8 cellular contexts compared by ENCODE assay signal in genomic region chr1:112715264-112716053, GRCh38. TPM values are rescaled to one million over a fixed set of nuclear protein-coding genes. Genes with fewer than 3 reads are reported as not detected.
A peak's percentile ranks its signal among the peaks of the same experiment; 100 is the strongest.
DNase-seq lines count a peak whose midpoint lies in the region; ATAC-seq and TF ChIP-seq lines count a peak whose summit lies in the region.

A gene with protein sequence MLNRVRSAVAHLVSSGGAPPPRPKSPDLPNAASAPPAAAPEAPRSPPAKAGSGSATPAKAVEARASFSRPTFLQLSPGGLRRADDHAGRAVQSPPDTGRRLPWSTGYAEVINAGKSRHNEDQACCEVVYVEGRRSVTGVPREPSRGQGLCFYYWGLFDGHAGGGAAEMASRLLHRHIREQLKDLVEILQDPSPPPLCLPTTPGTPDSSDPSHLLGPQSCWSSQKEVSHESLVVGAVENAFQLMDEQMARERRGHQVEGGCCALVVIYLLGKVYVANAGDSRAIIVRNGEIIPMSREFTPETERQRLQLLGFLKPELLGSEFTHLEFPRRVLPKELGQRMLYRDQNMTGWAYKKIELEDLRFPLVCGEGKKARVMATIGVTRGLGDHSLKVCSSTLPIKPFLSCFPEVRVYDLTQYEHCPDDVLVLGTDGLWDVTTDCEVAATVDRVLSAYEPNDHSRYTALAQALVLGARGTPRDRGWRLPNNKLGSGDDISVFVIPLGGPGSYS (minus strand): TSS chr1:112715332. CDS start chr1:112715301, 31 bp downstream.

- H3K27me3 ChIP-seq in BJ (ENCODE audit: control insufficient read depth, insufficient read depth, low read length) (no peaks in the 10 kb centered on the region; the same call in 1 of the 2 replicates), liver (ENCODE audit: control insufficient read depth in 4 of 4, insufficient read depth in 4 of 4, low read length in 3 of 4) (peaks cover 0 to 3% (median 0%) of the 10 kb centered on the region in 4 donors)

- no peaks in the 10 kb centered on the region for H3K9me3 ChIP-seq in liver (ENCODE audit: control insufficient read depth in 4 of 4, low read length in 3 of 4)

- TF ChIP-seq RAD21 in liver (IDR thresholded peaks at IDR 0.05) = peak in 1 of 2 donors; percentile 38

- WGBS in liver = under 1% methylated on average over 51 of the region's 51 CpGs

- H3K9ac ChIP-seq in liver (ENCODE audit: low read depth in 1 of 2, low read length in 2 of 2) = no peak within 1 kb of the TSS

- H3K4me3 ChIP-seq in BJ (ENCODE audit: low read depth, low read length) (peak within 1 kb of the TSS; percentile 61), liver (ENCODE audit: low read depth in 1 of 3, low read length in 3 of 3) (peak within 1 kb of the TSS; percentile 57 to 73 (median 61))

- TF ChIP-seq CTCF in BJ (IDR thresholded peaks at IDR 0.05; ENCODE audit: insufficient read depth, low read depth, low read length) (no peak), liver (IDR thresholded peaks at IDR 0.05; ENCODE audit: low read depth, low read length, missing input control) (no peak)

- H3K4me1 ChIP-seq in liver (ENCODE audit: control insufficient read depth in 4 of 4, insufficient read depth in 4 of 4, low read length in 3 of 4) = peaks cover 11 to 36% (median 26%) of the 10 kb centered on the region in 4 donors

- POLR2A ChIA-PET in BJ (lab: Charles Lee) = interaction anchor here (0.7 kb wide), 2 partner anchors 11 to 356 kb away, joined by 3 read pairs; no protein-coding TSS in a partner anchor

- H3K27ac ChIP-seq in liver (ENCODE audit: low read depth in 1 of 2, low read length in 2 of 2) = peak within 1 kb of the TSS; percentile 8 to 49

- no peaks in the 10 kb centered on the region for H3K36me3 ChIP-seq in BJ (ENCODE audit: control insufficient read depth, insufficient read depth, low read length)
- no peaks in the 10 kb centered on the region for H3K36me3 ChIP-seq in liver (ENCODE audit: control insufficient read depth in 4 of 4, insufficient read depth in 3 of 4, low read depth in 1 of 4, low read length in 3 of 4)

- peak; percentile 84 for ATAC-seq in HG03354 (IDR thresholded peaks at IDR 0.05; ENCODE audit: poor library complexity, severe bottlenecking, unreplicated experiment)

- no peak for DNase-seq in BJ (ENCODE audit: low read depth)
- DNase-seq in GM19238 (ENCODE audit: insufficient read length, low spot score) = peak; percentile 98
- DNase-seq in NCI-H526 treated with DMSO at 0.1 percent for 48 hours (lab: John Stamatoyannopoulos, UW) = peak; percentile 87
- peak; percentile 94 for DNase-seq in activated CD4-positive, alpha-beta T cell treated with anti-CD3 and anti-CD28 coated beads, Interleukin-2, amount 50 U/mL, for 1 hour
- DNase-seq in dermis blood vessel endothelial cell = peak; percentile 97
- DNase-seq in stimulated activated CD4-positive, alpha-beta T cell treated with anti-CD3 and anti-CD28 coated beads, Interleukin-2, amount 100 ng/mL, for 4 hours (ENCODE audit: low read depth) = peak; percentile 94

- CTCF ChIA-PET in BJ (lab: Yijun Ruan, JAX) = interaction anchor here (0.6 to 11.8 kb wide), 41 partner anchors 7 to 637 kb away, joined by 3 to 486 read pairs (median 4); partner anchors contain the start of genes LRIG2, MOV10 and ST7L

TF ChIP-seq in liver, 16 proteins besides CTCF, POLR2A, EP300 and RAD21:
- TF ChIP-seq NR2F2 (IDR thresholded peaks at IDR 0.05) (peak; percentile 35), SP1 (IDR thresholded peaks at IDR 0.05) (peak; percentile 85), RXRA (IDR thresholded peaks at IDR 0.05) (peak; percentile 68 to 72), FOXA2 (IDR thresholded peaks at IDR 0.05) (no peak), HNF4G (IDR thresholded peaks at IDR 0.05) (no peak), YY1 (IDR thresholded peaks at IDR 0.05) (peak; percentile 25), GABPA (IDR thresholded peaks at IDR 0.05 in 1 of 2, conservative IDR thresholded peaks at IDR 0.05 in 1 of 2) (no peak), FOXA1 (IDR thresholded peaks at IDR 0.05) (no peak), EGR1 (IDR thresholded peaks at IDR 0.05; ENCODE audit: low read depth in 2 of 2) (peak; percentile 62 to 72), TAF1 (conservative IDR thresholded peaks at IDR 0.05) (no peak), JUND (IDR thresholded peaks at IDR 0.05) (no peak), HNF4A (conservative IDR thresholded peaks at IDR 0.05) (peak; percentile 45 to 61), ZBTB33 (IDR thresholded peaks at IDR 0.05) (no peak)
- TF ChIP-seq, protein P1, sequence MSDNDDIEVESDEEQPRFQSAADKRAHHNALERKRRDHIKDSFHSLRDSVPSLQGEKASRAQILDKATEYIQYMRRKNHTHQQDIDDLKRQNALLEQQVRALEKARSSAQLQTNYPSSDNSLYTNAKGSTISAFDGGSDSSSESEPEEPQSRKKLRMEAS (IDR thresholded peaks at IDR 0.05) = no peak
- TF ChIP-seq, protein P2, sequence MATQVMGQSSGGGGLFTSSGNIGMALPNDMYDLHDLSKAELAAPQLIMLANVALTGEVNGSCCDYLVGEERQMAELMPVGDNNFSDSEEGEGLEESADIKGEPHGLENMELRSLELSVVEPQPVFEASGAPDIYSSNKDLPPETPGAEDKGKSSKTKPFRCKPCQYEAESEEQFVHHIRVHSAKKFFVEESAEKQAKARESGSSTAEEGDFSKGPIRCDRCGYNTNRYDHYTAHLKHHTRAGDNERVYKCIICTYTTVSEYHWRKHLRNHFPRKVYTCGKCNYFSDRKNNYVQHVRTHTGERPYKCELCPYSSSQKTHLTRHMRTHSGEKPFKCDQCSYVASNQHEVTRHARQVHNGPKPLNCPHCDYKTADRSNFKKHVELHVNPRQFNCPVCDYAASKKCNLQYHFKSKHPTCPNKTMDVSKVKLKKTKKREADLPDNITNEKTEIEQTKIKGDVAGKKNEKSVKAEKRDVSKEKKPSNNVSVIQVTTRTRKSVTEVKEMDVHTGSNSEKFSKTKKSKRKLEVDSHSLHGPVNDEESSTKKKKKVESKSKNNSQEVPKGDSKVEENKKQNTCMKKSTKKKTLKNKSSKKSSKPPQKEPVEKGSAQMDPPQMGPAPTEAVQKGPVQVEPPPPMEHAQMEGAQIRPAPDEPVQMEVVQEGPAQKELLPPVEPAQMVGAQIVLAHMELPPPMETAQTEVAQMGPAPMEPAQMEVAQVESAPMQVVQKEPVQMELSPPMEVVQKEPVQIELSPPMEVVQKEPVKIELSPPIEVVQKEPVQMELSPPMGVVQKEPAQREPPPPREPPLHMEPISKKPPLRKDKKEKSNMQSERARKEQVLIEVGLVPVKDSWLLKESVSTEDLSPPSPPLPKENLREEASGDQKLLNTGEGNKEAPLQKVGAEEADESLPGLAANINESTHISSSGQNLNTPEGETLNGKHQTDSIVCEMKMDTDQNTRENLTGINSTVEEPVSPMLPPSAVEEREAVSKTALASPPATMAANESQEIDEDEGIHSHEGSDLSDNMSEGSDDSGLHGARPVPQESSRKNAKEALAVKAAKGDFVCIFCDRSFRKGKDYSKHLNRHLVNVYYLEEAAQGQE (IDR thresholded peaks at IDR 0.05) = peak; percentile 21
- TF ChIP-seq, protein P3, sequence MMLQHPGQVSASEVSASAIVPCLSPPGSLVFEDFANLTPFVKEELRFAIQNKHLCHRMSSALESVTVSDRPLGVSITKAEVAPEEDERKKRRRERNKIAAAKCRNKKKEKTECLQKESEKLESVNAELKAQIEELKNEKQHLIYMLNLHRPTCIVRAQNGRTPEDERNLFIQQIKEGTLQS (IDR thresholded peaks at IDR 0.05) = no peak

RNA-seq across cellular contexts. Expression of the gene that starts here (rescaled TPM):
- 0.67 and 1.4 TPM in 2 replicates for polyA plus RNA-seq in BJ (2011; rRNA removed)
- 0.26 and 0.85 TPM in 2 replicates for polyA minus RNA-seq in BJ (2011; rRNA and poly(A)+ RNA removed)
- 0.68 and 0.74 TPM in 2 replicates for total RNA-seq in dermis blood vessel endothelial cell
- under 1 TPM in 1 of 2 donors, not detected in 1; 0.08 TPM for total RNA-seq in liver
- polyA plus RNA-seq in liver = under 1 TPM in 1 of 2 donors, not detected in 1; 0.17 TPM

Comparison
In these comparisons a context has a peak if more than half of its experiments do, and no peak if none do; other contexts are left out.
1. Peak in DNase-seq in dermis blood vessel endothelial cell; RNA of the gene not detected or under 1 TPM.